Comparison of ENCODE assay signal across 28 cellular contexts in genomic region chr7:120611959-120612358, GRCh38.
"Had no signal": no experiment of that assay in that cellular context is flagged by ENCODE, and none has a peak within 500 bp of the region (broad histone marks: within the 10 kb centered on the region; RNA-seq: fewer than 3 reads in every experiment).

No MANE protein-coding gene starts in this region.

- ATAC-seq: effector memory CD8-positive, alpha-beta T cell; esophagus mucosa; gastrocnemius medialis; heart right ventricle; left cardiac atrium; left lung; left ventricle myocardium superior; lower lobe of right lung; mucosa of descending colon had no signal

- FAIRE-seq: endometrium, islet of Langerhans, keratinocyte had no signal

- H3K9me3 ChIP-seq: colonic mucosa, esophagus squamous epithelium, gastrocnemius medialis, heart right ventricle, left lung, lower lobe of right lung, mucosa of descending colon had no signal

- H3K4me3 Mint-ChIP-seq: dendritic cell treated with granulocyte-macrophage colony-stimulating factor and Interleukin-4, amounts not matched to agents 40 ng/mL and 50 ng/mL, for 4 days; effector memory CD8-positive, alpha-beta T cell; endodermal cell; mesothelial cell of epicardium; naive B cell had no signal

- H3K9me3 Mint-ChIP-seq: dendritic cell treated with granulocyte-macrophage colony-stimulating factor and Interleukin-4, amounts not matched to agents 40 ng/mL and 50 ng/mL, for 4 days; endodermal cell; mesothelial cell of epicardium had no signal

- H3K27me3 Mint-ChIP-seq: dendritic cell treated with granulocyte-macrophage colony-stimulating factor and Interleukin-4, amounts not matched to agents 40 ng/mL and 50 ng/mL, for 4 days; effector memory CD8-positive, alpha-beta T cell had no signal

- H3K4me3 ChIP-seq: colonic mucosa, esophagus squamous epithelium, gastrocnemius medialis, heart right ventricle, left lung, lower lobe of right lung, mucosa of descending colon had no signal

- H3K27ac ChIP-seq: colonic mucosa, epithelial cell of prostate, esophagus squamous epithelium, gastrocnemius medialis, heart right ventricle, left lung, lower lobe of right lung had no signal

- H3K27ac Mint-ChIP-seq: dendritic cell treated with granulocyte-macrophage colony-stimulating factor and Interleukin-4, amounts not matched to agents 40 ng/mL and 50 ng/mL, for 4 days; effector memory CD8-positive, alpha-beta T cell; endodermal cell; mesothelial cell of epicardium; naive B cell had no signal

- H3K4me1 Mint-ChIP-seq: endodermal cell, mesothelial cell of epicardium, naive B cell had no signal

- DNase-seq: colonic mucosa; cortex of kidney; effector CD8-positive, alpha-beta T cell; effector memory CD8-positive, alpha-beta T cell; endodermal cell; erythroblast; esophagus squamous epithelium; foreskin fibroblast; foreskin melanocyte; gastrocnemius medialis; glutamatergic neuron; head of caudate nucleus; heart right ventricle; hippocampal formation; left cardiac atrium; left lung; left ventricle myocardium superior; lower lobe of right lung; mesenchymal stem cell; mucosa of descending colon; naive B cell had no signal

- H3K27me3 ChIP-seq: colonic mucosa, esophagus squamous epithelium, gastrocnemius medialis, heart right ventricle, left lung had no signal

- H3K36me3 ChIP-seq: colonic mucosa, esophagus squamous epithelium, gastrocnemius medialis, heart right ventricle, left lung, lower lobe of right lung had no signal

- H3K36me3 Mint-ChIP-seq: mesothelial cell of epicardium, naive B cell had no signal

- H3K4me1 ChIP-seq: colonic mucosa, esophagus squamous epithelium, gastrocnemius medialis, heart right ventricle, left lung, lower lobe of right lung had no signal
